12 cellular contexts compared by ENCODE assay signal in genomic region chr12:113413488-113413939, GRCh38. TPM values are rescaled to one million over a fixed set of nuclear protein-coding genes. Genes with fewer than 3 reads are reported as not detected.
DNase-seq lines count a peak whose midpoint lies in the region; ATAC-seq, FAIRE-seq and TF ChIP-seq lines count a peak whose summit lies in the region.
"Had no signal": no experiment of that assay in that cellular context is flagged by ENCODE, and none has a peak within 500 bp of the region (broad histone marks: within the 10 kb centered on the region; RNA-seq: fewer than 3 reads in every experiment).

No MANE protein-coding gene starts in this region.

- H3K27me3 ChIP-seq in lower lobe of right lung (ENCODE audit: low read depth): peaks cover 3% of the 10 kb centered on the region

- no peaks in the 10 kb centered on the region for H3K9me3 ChIP-seq in lower lobe of right lung

- ATAC-seq in lower lobe of right lung (peak; percentile 7 to 29), GM21515 (IDR thresholded peaks at IDR 0.05; ENCODE audit: unreplicated experiment) (no peak), GM21360 (IDR thresholded peaks at IDR 0.05; ENCODE audit: unreplicated experiment) (no peak), GM19467 (IDR thresholded peaks at IDR 0.05; ENCODE audit: unreplicated experiment) (no peak)
- ATAC-seq: activated CD8-positive, alpha-beta memory T cell treated with anti-CD3 and anti-CD28 coated beads, Interleukin-2, amount 10 ng/mL, durations not matched to agents 7 days and 5 days; activated naive CD8-positive, alpha-beta T cell treated with anti-CD3 and anti-CD28 coated beads, Interleukin-2, amount 50 U/mL, for 24 hours had no signal

- intact Hi-C loops in lower lobe of right lung (cut with DNase I): no loop called here

- no peak overlapping the region for H3K27ac ChIP-seq in lower lobe of right lung

- TF ChIP-seq CTCF in cardiac fibroblast (IDR thresholded peaks at IDR 0.05; ENCODE audit: low read depth, low read length) (no peak), lower lobe of right lung (IDR thresholded peaks at IDR 0.05) (no peak)

- H3K4me1 ChIP-seq in lower lobe of right lung: peaks cover 9% of the 10 kb centered on the region

- no peak for FAIRE-seq in HTR-8/SVneo (lab: Jason Lieb, UNC)

- H3K4me3 ChIP-seq in cardiac fibroblast (replicated peaks in 1 of 2; ENCODE audit: low read depth in 2 of 2, low read length in 2 of 2) (no peak overlapping the region), lower lobe of right lung (no peak overlapping the region)

- H3K36me3 ChIP-seq in lower lobe of right lung: no peaks in the 10 kb centered on the region

- peak; percentile 18 for DNase-seq in DMS153 (lab: John Stamatoyannopoulos, UW)
- peak; percentile 35 for DNase-seq in HTR-8/SVneo (ENCODE audit: insufficient read length, low spot score)
- DNase-seq in cardiac fibroblast (ENCODE audit: low read depth in 2 of 2): peak; percentile 49 to 55
- peak; percentile 42 for DNase-seq in lower lobe of right lung
- DNase-seq: activated CD8-positive, alpha-beta memory T cell treated with anti-CD3 and anti-CD28 coated beads, Interleukin-2, amount 10 ng/mL, durations not matched to agents 7 days and 5 days; activated naive CD8-positive, alpha-beta T cell treated with anti-CD3 and anti-CD28 coated beads, Interleukin-2, amount 50 U/mL, for 24 hours; DMS79; NCI-H1092 had no signal

RNA-seq across cellular contexts. Expression of gene SDSL, which starts 8.7 kb away (rescaled TPM):
- total RNA-seq in lower lobe of right lung: 12.8 TPM

RNA-seq across cellular contexts. Expression of gene SDS, which starts 9.8 kb away (rescaled TPM):
- 1.1 TPM for total RNA-seq in lower lobe of right lung
- total RNA-seq: activated CD8-positive, alpha-beta memory T cell treated with anti-CD3 and anti-CD28 coated beads, Interleukin-2, amount 10 ng/mL, durations not matched to agents 7 days and 5 days; glomerular endothelial cell had no signal

RNA-seq across cellular contexts. Expression of gene PLBD2, which starts 55.1 kb away (rescaled TPM):
- total RNA-seq in lower lobe of right lung: 44.8 TPM

RNA-seq across cellular contexts. Expression of gene LHX5, which starts 58.2 kb away (rescaled TPM):
- not detected for total RNA-seq in lower lobe of right lung
- total RNA-seq: activated CD8-positive, alpha-beta memory T cell treated with anti-CD3 and anti-CD28 coated beads, Interleukin-2, amount 10 ng/mL, durations not matched to agents 7 days and 5 days; glomerular endothelial cell had no signal

Comparison
In these comparisons a context has a peak if more than half of its experiments do, and no peak if none do; other contexts are left out.
1. ATAC-seq: peak in lower lobe of right lung (2 of 2); none in GM21515 (single experiment), GM21360 (single experiment) and GM19467 (single experiment).
2. Peak in every context shown above with its lines, with median percentiles within 50 percentile points of each other: DNase-seq.